Comparison of ENCODE assay signal across 27 cellular contexts in the genomic region with DNA sequence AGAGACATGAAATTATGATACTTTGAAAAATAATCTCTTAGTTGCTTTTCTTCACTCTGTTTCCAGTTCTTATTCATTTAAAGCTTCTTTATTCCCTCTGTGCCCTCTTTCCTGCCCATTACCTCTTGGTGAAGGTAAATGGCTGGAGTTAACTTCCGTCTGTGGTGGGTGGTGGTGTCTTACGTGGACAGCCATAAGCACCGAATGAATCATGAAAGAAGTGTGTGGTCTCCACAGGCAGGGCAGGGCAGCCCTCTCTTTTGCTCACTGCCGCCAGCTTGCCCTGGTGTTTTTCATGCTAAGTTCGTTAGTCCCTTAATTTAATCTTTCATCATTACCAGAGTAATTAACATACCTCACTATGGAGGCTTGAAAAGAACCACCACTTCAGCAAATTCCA.
DNase-seq lines count a peak whose midpoint lies in the region; ATAC-seq and TF ChIP-seq lines count a peak whose summit lies in the region.
"Had no signal": no experiment of that assay in that cellular context is flagged by ENCODE, and none has a peak within 500 bp of the region (broad histone marks: within the 10 kb centered on the region; RNA-seq: fewer than 3 reads in every experiment).

No MANE protein-coding gene starts in this region.

- H3K79me2 ChIP-seq in mesendoderm (ENCODE audit: control insufficient read depth, insufficient read depth, low read length) (no peaks in the 10 kb centered on the region), trophoblast cell (ENCODE audit: control insufficient read depth, insufficient read depth, low read length, poor library complexity) (no peaks in the 10 kb centered on the region)
- H3K79me2 ChIP-seq: hepatocyte had no signal

- H3K27me3 Mint-ChIP-seq in CD8-positive, alpha-beta memory T cell, result peaks cover 0 to 1% of the 10 kb centered on the region in 2 donors
- H3K27me3 Mint-ChIP-seq in central memory CD8-positive, alpha-beta T cell, result no peaks in the 10 kb centered on the region
- H3K27me3 Mint-ChIP-seq: activated naive CD8-positive, alpha-beta T cell treated with anti-CD3 and anti-CD28 coated beads, Interleukin-2, amount 10 ng/mL, durations not matched to agents 7 days and 5 days; stimulated activated naive CD8-positive, alpha-beta T cell treated with anti-CD3 and anti-CD28 coated beads, Interleukin-15, Interleukin-2, amounts not matched to agents 100 ng/mL and 50 ng/mL, for 24 hours had no signal

- H4K8ac ChIP-seq in mesendoderm (ENCODE audit: low read depth, low read length) (no peak overlapping the region), trophoblast cell (ENCODE audit: low read depth, low read length) (no peak overlapping the region)

- ATAC-seq in central memory CD8-positive, alpha-beta T cell (replicated peaks; ENCODE audit: extremely low read depth, poor library complexity, severe bottlenecking), result no peak
- ATAC-seq: gastrocnemius medialis, HepG2, right cardiac atrium had no signal

- no peak overlapping the region for H2AFZ ChIP-seq in trophoblast cell (ENCODE audit: insufficient read depth, low read length, poor library complexity)
- H2AFZ ChIP-seq: hepatocyte had no signal

- H3K14ac ChIP-seq in trophoblast cell (ENCODE audit: low read length), result no peak overlapping the region

- H3K23ac ChIP-seq in mesendoderm (ENCODE audit: low read length) (no peak overlapping the region), trophoblast cell (ENCODE audit: low read length) (no peak overlapping the region)

- H3K18ac ChIP-seq in mesendoderm (ENCODE audit: low read length) (peak overlapping the region; percentile 1), trophoblast cell (ENCODE audit: low read length) (no peak overlapping the region)

- peaks cover 3% of the 10 kb centered on the region for H3K4me1 ChIP-seq in CD8-positive, alpha-beta memory T cell (ENCODE audit: insufficient read depth, low read length)
- peaks cover 2% of the 10 kb centered on the region for H3K4me1 ChIP-seq in mesendoderm (ENCODE audit: control insufficient read depth, low read depth, low read length)
- H3K4me1 ChIP-seq in testis, result no peaks in the 10 kb centered on the region
- H3K4me1 ChIP-seq in trophoblast cell (ENCODE audit: control insufficient read depth in 1 of 2, insufficient read depth in 2 of 2, low read length in 2 of 2), result peaks cover 2% of the 10 kb centered on the region in 2 experiments
- H3K4me1 ChIP-seq: BE2C, gastrocnemius medialis, HAP-1, left ventricle myocardium inferior had no signal

- H3K9me3 ChIP-seq in CD8-positive, alpha-beta memory T cell (ENCODE audit: low read length), result no peaks in the 10 kb centered on the region
- H3K9me3 ChIP-seq in testis, result no peaks in the 10 kb centered on the region
- no peaks in the 10 kb centered on the region for H3K9me3 ChIP-seq in trophoblast cell (ENCODE audit: insufficient read depth, low read depth, low read length)
- H3K9me3 ChIP-seq: BE2C, gastrocnemius medialis, HAP-1, left ventricle myocardium inferior, thoracic aorta had no signal

- H2AK5ac ChIP-seq in mesendoderm (ENCODE audit: low read length), result no peak overlapping the region
- H2AK5ac ChIP-seq in trophoblast cell (ENCODE audit: low read length), result no peak overlapping the region

- H3K9me3 Mint-ChIP-seq in CD8-positive, alpha-beta memory T cell, result no peaks in the 10 kb centered on the region
- no peaks in the 10 kb centered on the region for H3K9me3 Mint-ChIP-seq in central memory CD8-positive, alpha-beta T cell
- H3K9me3 Mint-ChIP-seq: activated naive CD8-positive, alpha-beta T cell treated with anti-CD3 and anti-CD28 coated beads, Interleukin-2, amount 10 ng/mL, durations not matched to agents 7 days and 5 days; stimulated activated naive CD8-positive, alpha-beta T cell treated with anti-CD3 and anti-CD28 coated beads, Interleukin-15, Interleukin-2, amounts not matched to agents 100 ng/mL and 50 ng/mL, for 24 hours had no signal

- no peaks in the 10 kb centered on the region for H3K79me1 ChIP-seq in mesendoderm (ENCODE audit: low read length)
- H3K79me1 ChIP-seq in trophoblast cell (ENCODE audit: low read length), result no peaks in the 10 kb centered on the region

- no peak overlapping the region for H3K56ac ChIP-seq in mesendoderm (ENCODE audit: low read length)

- H2BK12ac ChIP-seq in trophoblast cell (ENCODE audit: low read length), result no peak overlapping the region

- TF ChIP-seq POLR2A in testis (IDR thresholded peaks at IDR 0.05), result no peak

- H3K4ac ChIP-seq in mesendoderm (ENCODE audit: low read depth, low read length) (no peak overlapping the region), trophoblast cell (ENCODE audit: low read depth, low read length) (no peak overlapping the region)

- H4K12ac ChIP-seq in trophoblast cell (ENCODE audit: low read depth, low read length), result no peak overlapping the region

- H3K27me3 ChIP-seq in CD8-positive, alpha-beta memory T cell (ENCODE audit: insufficient read depth, low read length, poor library complexity, severe bottlenecking), result no peaks in the 10 kb centered on the region
- H3K27me3 ChIP-seq in mesendoderm (ENCODE audit: insufficient read depth, low read length, poor library complexity) (no peaks in the 10 kb centered on the region), testis (no peaks in the 10 kb centered on the region), trophoblast cell (ENCODE audit: insufficient read depth, low read length) (no peaks in the 10 kb centered on the region)
- H3K27me3 ChIP-seq: BE2C, gastrocnemius medialis, hepatocyte had no signal

- H3K9ac ChIP-seq in mesendoderm (ENCODE audit: low read length) (peak overlapping the region; percentile 19), trophoblast cell (ENCODE audit: low read length) (no peak overlapping the region)

- no peak for TF ChIP-seq CTCF in testis (IDR thresholded peaks at IDR 0.05)

- no peak overlapping the region for H3K4me3 Mint-ChIP-seq in CD8-positive, alpha-beta memory T cell
- H3K4me3 Mint-ChIP-seq in central memory CD8-positive, alpha-beta T cell, result no peak overlapping the region
- H3K4me3 Mint-ChIP-seq: activated naive CD8-positive, alpha-beta T cell treated with anti-CD3 and anti-CD28 coated beads, Interleukin-2, amount 10 ng/mL, durations not matched to agents 7 days and 5 days; stimulated activated naive CD8-positive, alpha-beta T cell treated with anti-CD3 and anti-CD28 coated beads, Interleukin-15, Interleukin-2, amounts not matched to agents 100 ng/mL and 50 ng/mL, for 24 hours had no signal

- POLR2A ChIA-PET in CD8-positive, alpha-beta memory T cell (lab: Charles Lee), result no interaction called here

- DNase-seq in CD8-positive, alpha-beta memory T cell, result no peak
- DNase-seq in HPDE6-E6E7 (ENCODE audit: extremely low spot score) (peak; percentile 22), mesendoderm (no peak), AG08395 (ENCODE audit: low spot score) (no peak), testis (no peak), trophoblast cell (no peak)
- DNase-seq in central memory CD8-positive, alpha-beta T cell (ENCODE audit: low spot score in 2 of 2), result no peak
- DNase-seq: activated effector memory CD4-positive, alpha-beta T cell treated with Interleukin-2 at 50 U/mL for 16 hours; activated naive CD8-positive, alpha-beta T cell treated with anti-CD3 and anti-CD28 coated beads, Interleukin-2, amount 10 ng/mL, durations not matched to agents 7 days and 5 days; BE2C; cerebellar nuclear complex; dermis blood vessel endothelial cell; DMS153; gastrocnemius medialis; left ventricle myocardium inferior; NCI-H1417 treated with DMSO at 0.1 percent for 48 hours; NCI-H2081; NCI-H2227 treated with DMSO at 0.1 percent for 48 hours; NCI-H526 treated with DMSO at 0.1 percent for 48 hours; right cardiac atrium; SHP77 treated with DMSO at 0.1 percent for 48 hours; stimulated activated CD4-positive, alpha-beta T cell treated with anti-CD3 and anti-CD28 coated beads, Interleukin-1b, Interleukin-23, amount 100 ng/mL, for 48 hours had no signal

- peak overlapping the region in 5 of 8 donors; percentile 64 to 88 (median 75) for H3K27ac Mint-ChIP-seq in CD8-positive, alpha-beta memory T cell
- peak overlapping the region; percentile 46 for H3K27ac Mint-ChIP-seq in central memory CD8-positive, alpha-beta T cell (ENCODE audit: low read depth)
- H3K27ac Mint-ChIP-seq: activated naive CD8-positive, alpha-beta T cell treated with anti-CD3 and anti-CD28 coated beads, Interleukin-2, amount 10 ng/mL, durations not matched to agents 7 days and 5 days; stimulated activated naive CD8-positive, alpha-beta T cell treated with anti-CD3 and anti-CD28 coated beads, Interleukin-15, Interleukin-2, amounts not matched to agents 100 ng/mL and 50 ng/mL, for 24 hours had no signal

- H3K4me1 Mint-ChIP-seq in CD8-positive, alpha-beta memory T cell, result peaks cover 22 to 30% (median 27%) of the 10 kb centered on the region in 3 donors
- H3K4me1 Mint-ChIP-seq in central memory CD8-positive, alpha-beta T cell, result peaks cover 35% of the 10 kb centered on the region

- CTCF ChIA-PET in CD8-positive, alpha-beta memory T cell (lab: Charles Lee), result interaction anchor here (0.7 kb wide), 1 partner anchor 100 kb away, joined by 3 read pairs; a partner anchor contains a TSS

- peaks cover 59% of the 10 kb centered on the region for H3K36me3 ChIP-seq in CD8-positive, alpha-beta memory T cell (ENCODE audit: insufficient read depth, low read length)
- H3K36me3 ChIP-seq in mesendoderm (ENCODE audit: control insufficient read depth, insufficient read depth, low read length) (peaks cover 7% of the 10 kb centered on the region), testis (ENCODE audit: low read depth, missing control alignments) (no peaks in the 10 kb centered on the region), trophoblast cell (ENCODE audit: control insufficient read depth in 1 of 2, insufficient read depth in 2 of 2, low read length in 2 of 2) (no peaks in the 10 kb centered on the region)
- H3K36me3 ChIP-seq: BE2C, gastrocnemius medialis, HAP-1, left ventricle myocardium inferior, thoracic aorta had no signal

- no peak overlapping the region for H4K5ac ChIP-seq in mesendoderm (ENCODE audit: low read length)

- intact Hi-C loops in testis (cut with DNase I; ENCODE audit: low total_unique reads), result no loop called here

- no peak overlapping the region for H2BK5ac ChIP-seq in mesendoderm (ENCODE audit: low read length)
- H2BK5ac ChIP-seq in trophoblast cell (ENCODE audit: low read depth, low read length, poor library complexity), result no peak overlapping the region

- no peak overlapping the region for H3K27ac ChIP-seq in CD8-positive, alpha-beta memory T cell (ENCODE audit: low read depth, low read length)
- no peak overlapping the region for H3K27ac ChIP-seq in mesendoderm (ENCODE audit: low read depth, low read length)
- H3K27ac ChIP-seq in testis, result no peak overlapping the region
- H3K27ac ChIP-seq in trophoblast cell (ENCODE audit: low read depth, low read length), result no peak overlapping the region
- H3K27ac ChIP-seq: gastrocnemius medialis, hepatocyte, left ventricle myocardium inferior, thoracic aorta had no signal

- no peak overlapping the region for H2BK15ac ChIP-seq in mesendoderm (replicated peaks; ENCODE audit: low read depth)

- WGBS in mesendoderm (ENCODE audit: extremely low coverage, insufficient coverage, low lambda C conversion rate), result no CpG with 5 or more reads among the region's 5 CpGs
- WGBS in testis, 2 donors, result 87 to 91% methylated on average over 5 of the region's 5 CpGs
- WGBS in trophoblast cell (ENCODE audit: extremely low coverage, insufficient coverage, insufficient read length), result no CpG with 5 or more reads among the region's 5 CpGs

- H4K91ac ChIP-seq in trophoblast cell (ENCODE audit: low read depth, low read length), result no peak overlapping the region

- H3K4me2 ChIP-seq in mesendoderm (ENCODE audit: low read length) (no peak overlapping the region), trophoblast cell (ENCODE audit: low read length) (no peak overlapping the region)
- H3K4me2 ChIP-seq: hepatocyte had no signal

- no peak overlapping the region for H3K4me3 ChIP-seq in CD8-positive, alpha-beta memory T cell (ENCODE audit: low read length)
- no peak overlapping the region for H3K4me3 ChIP-seq in mesendoderm (ENCODE audit: low read length)
- no peak overlapping the region for H3K4me3 ChIP-seq in testis
- no peak overlapping the region for H3K4me3 ChIP-seq in trophoblast cell (ENCODE audit: low read depth, low read length)
- H3K4me3 ChIP-seq: gastrocnemius medialis, HAP-1, hepatocyte, left ventricle myocardium inferior, thoracic aorta had no signal

- H3K36me3 Mint-ChIP-seq in CD8-positive, alpha-beta memory T cell, result peaks cover 15 to 84% (median 27%) of the 10 kb centered on the region in 3 donors
- peaks cover 74% of the 10 kb centered on the region for H3K36me3 Mint-ChIP-seq in central memory CD8-positive, alpha-beta T cell (ENCODE audit: insufficient read depth)

- H2BK120ac ChIP-seq in mesendoderm (ENCODE audit: low read depth, low read length) (no peak overlapping the region), trophoblast cell (ENCODE audit: insufficient read depth, low read length, poor library complexity) (no peak overlapping the region)
